In the genomic region with DNA sequence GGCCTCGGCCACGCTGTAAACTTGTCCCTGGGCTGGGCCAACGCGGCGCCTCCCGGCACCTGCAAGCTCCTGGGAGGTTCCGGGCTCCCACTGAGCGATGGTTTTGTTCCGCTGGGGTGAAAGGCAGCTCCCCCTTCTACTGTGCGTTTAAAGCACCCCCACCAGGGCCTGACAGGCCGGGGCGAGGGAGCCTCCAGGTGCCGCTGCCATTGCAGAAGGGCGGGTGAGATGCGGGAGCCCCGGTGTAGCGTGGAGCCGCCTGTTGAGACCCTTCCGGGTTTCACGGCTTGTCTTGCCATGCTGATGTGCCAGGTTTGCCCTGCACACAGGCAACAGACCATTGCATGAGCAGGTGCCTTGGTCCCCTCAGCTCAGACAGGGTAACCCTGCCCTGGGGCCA, we compare ENCODE assay signal across 1 cellular context.
TF ChIP-seq lines count a peak whose summit lies in the region.

No MANE protein-coding gene starts in this region.

TF ChIP-seq in GM23338, 12 proteins besides CTCF, POLR2A, EP300 and RAD21:
- TF ChIP-seq, protein P1, sequence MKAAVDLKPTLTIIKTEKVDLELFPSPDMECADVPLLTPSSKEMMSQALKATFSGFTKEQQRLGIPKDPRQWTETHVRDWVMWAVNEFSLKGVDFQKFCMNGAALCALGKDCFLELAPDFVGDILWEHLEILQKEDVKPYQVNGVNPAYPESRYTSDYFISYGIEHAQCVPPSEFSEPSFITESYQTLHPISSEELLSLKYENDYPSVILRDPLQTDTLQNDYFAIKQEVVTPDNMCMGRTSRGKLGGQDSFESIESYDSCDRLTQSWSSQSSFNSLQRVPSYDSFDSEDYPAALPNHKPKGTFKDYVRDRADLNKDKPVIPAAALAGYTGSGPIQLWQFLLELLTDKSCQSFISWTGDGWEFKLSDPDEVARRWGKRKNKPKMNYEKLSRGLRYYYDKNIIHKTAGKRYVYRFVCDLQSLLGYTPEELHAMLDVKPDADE (IDR thresholded peaks at IDR 0.05) = no peak
- TF ChIP-seq EZH2 (IDR thresholded peaks at IDR 0.05; ENCODE audit: low read depth, unreplicated experiment) (no peak), ZNF114 (CRISPR knock-in tag; IDR thresholded peaks at IDR 0.05) (no peak), CREB1 (CRISPR knock-in tag; IDR thresholded peaks at IDR 0.05; ENCODE audit: low read depth) (no peak), NANOG (IDR thresholded peaks at IDR 0.05; ENCODE audit: borderline replicate concordance) (no peak)
- TF ChIP-seq, protein P2, sequence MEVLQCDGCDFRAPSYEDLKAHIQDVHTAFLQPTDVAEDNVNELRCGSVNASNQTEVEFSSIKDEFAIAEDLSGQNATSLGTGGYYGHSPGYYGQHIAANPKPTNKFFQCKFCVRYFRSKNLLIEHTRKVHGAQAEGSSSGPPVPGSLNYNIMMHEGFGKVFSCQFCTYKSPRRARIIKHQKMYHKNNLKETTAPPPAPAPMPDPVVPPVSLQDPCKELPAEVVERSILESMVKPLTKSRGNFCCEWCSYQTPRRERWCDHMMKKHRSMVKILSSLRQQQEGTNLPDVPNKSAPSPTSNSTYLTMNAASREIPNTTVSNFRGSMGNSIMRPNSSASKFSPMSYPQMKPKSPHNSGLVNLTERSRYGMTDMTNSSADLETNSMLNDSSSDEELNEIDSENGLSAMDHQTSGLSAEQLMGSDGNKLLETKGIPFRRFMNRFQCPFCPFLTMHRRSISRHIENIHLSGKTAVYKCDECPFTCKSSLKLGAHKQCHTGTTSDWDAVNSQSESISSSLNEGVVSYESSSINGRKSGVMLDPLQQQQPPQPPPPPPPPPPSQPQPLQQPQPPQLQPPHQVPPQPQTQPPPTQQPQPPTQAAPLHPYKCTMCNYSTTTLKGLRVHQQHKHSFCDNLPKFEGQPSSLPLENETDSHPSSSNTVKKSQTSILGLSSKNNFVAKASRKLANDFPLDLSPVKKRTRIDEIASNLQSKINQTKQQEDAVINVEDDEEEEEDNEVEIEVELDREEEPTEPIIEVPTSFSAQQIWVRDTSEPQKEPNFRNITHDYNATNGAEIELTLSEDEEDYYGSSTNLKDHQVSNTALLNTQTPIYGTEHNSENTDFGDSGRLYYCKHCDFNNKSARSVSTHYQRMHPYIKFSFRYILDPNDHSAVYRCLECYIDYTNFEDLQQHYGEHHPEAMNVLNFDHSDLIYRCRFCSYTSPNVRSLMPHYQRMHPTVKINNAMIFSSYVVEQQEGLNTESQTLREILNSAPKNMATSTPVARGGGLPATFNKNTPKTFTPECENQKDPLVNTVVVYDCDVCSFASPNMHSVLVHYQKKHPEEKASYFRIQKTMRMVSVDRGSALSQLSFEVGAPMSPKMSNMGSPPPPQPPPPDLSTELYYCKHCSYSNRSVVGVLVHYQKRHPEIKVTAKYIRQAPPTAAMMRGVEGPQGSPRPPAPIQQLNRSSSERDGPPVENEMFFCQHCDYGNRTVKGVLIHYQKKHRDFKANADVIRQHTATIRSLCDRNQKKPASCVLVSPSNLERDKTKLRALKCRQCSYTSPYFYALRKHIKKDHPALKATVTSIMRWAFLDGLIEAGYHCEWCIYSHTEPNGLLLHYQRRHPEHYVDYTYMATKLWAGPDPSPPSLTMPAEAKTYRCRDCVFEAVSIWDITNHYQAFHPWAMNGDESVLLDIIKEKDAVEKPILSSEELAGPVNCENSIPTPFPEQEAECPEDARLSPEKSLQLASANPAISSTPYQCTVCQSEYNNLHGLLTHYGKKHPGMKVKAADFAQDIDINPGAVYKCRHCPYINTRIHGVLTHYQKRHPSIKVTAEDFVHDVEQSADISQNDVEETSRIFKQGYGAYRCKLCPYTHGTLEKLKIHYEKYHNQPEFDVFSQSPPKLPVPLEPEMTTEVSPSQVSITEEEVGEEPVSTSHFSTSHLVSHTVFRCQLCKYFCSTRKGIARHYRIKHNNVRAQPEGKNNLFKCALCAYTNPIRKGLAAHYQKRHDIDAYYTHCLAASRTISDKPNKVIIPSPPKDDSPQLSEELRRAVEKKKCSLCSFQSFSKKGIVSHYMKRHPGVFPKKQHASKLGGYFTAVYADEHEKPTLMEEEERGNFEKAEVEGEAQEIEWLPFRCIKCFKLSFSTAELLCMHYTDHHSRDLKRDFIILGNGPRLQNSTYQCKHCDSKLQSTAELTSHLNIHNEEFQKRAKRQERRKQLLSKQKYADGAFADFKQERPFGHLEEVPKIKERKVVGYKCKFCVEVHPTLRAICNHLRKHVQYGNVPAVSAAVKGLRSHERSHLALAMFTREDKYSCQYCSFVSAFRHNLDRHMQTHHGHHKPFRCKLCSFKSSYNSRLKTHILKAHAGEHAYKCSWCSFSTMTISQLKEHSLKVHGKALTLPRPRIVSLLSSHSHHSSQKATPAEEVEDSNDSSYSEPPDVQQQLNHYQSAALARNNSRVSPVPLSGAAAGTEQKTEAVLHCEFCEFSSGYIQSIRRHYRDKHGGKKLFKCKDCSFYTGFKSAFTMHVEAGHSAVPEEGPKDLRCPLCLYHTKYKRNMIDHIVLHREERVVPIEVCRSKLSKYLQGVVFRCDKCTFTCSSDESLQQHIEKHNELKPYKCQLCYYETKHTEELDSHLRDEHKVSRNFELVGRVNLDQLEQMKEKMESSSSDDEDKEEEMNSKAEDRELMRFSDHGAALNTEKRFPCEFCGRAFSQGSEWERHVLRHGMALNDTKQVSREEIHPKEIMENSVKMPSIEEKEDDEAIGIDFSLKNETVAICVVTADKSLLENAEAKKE (CRISPR knock-in tag; IDR thresholded peaks at IDR 0.05) = no peak
